In genomic region chr16:75377971-75378386, GRCh38 we compare ENCODE assay signal across 8 cellular contexts. TPM values are rescaled to one million over a fixed set of nuclear protein-coding genes. Genes with fewer than 3 reads are reported as not detected.
DNase-seq lines count a peak whose midpoint lies in the region; ATAC-seq and TF ChIP-seq lines count a peak whose summit lies in the region.

No MANE protein-coding gene starts in this region.

- H3K18ac ChIP-seq in IMR-90 (ENCODE audit: low read depth, low read length): peak overlapping the region; percentile 36; the same call in 1 of the 2 replicates
- H3K18ac ChIP-seq in mesendoderm (ENCODE audit: low read length): no peak overlapping the region

- H2BK15ac ChIP-seq in IMR-90 (ENCODE audit: low read depth, low read length): peak overlapping the region; percentile 16; the same call in 1 of the 3 replicates
- no peak overlapping the region for H2BK15ac ChIP-seq in mesendoderm (replicated peaks; ENCODE audit: low read depth)

- peak; percentile 27; the same call in 1 of the 2 replicates for TF ChIP-seq RAD21 in IMR-90 (IDR thresholded peaks at IDR 0.05; ENCODE audit: low read length)

- no peaks in the 10 kb centered on the region for H3K27me3 ChIP-seq in IMR-90 (ENCODE audit: control insufficient read depth, insufficient read depth, low read length)
- H3K27me3 ChIP-seq in mesendoderm (ENCODE audit: insufficient read depth, low read length, poor library complexity): no peaks in the 10 kb centered on the region
- H3K27me3 ChIP-seq in naive thymus-derived CD4-positive, alpha-beta T cell (ENCODE audit: control insufficient read depth in 2 of 2, insufficient read depth in 2 of 2, low read length in 2 of 2): no peaks in the 10 kb centered on the region

- 0 out of 2 replicates have a peak overlapping the region, but pooled peaks have one; percentile 4 for H4K91ac ChIP-seq in IMR-90 (ENCODE audit: insufficient read depth, low read depth, low read length)

- H2AFZ ChIP-seq in IMR-90 (replicated peaks; ENCODE audit: low read length, poor library complexity): peak overlapping the region; percentile 54

- TF ChIP-seq CTCF in AG09309 (IDR thresholded peaks at IDR 0.05; ENCODE audit: control insufficient read depth, insufficient read depth, low read depth, low read length, missing control alignments): no peak
- no peak for TF ChIP-seq CTCF in IMR-90 (conservative IDR thresholded peaks at IDR 0.05; ENCODE audit: low read depth, low read length)
- TF ChIP-seq CTCF in GM10248 (IDR thresholded peaks at IDR 0.05; ENCODE audit: control extremely low read depth, extremely low read depth, low read depth, missing control alignments): no peak

- H3K9me3 ChIP-seq in IMR-90 (ENCODE audit: control insufficient read depth, insufficient read depth, low read length): no peaks in the 10 kb centered on the region
- no peaks in the 10 kb centered on the region for H3K9me3 ChIP-seq in naive thymus-derived CD4-positive, alpha-beta T cell (ENCODE audit: control insufficient read depth in 2 of 3, low read length in 3 of 3)

- H3K9ac ChIP-seq in IMR-90 (ENCODE audit: low read depth, low read length) (no peak overlapping the region; the same call in 1 of the 2 replicates), mesendoderm (ENCODE audit: low read length) (no peak overlapping the region)

- H3K4me1 ChIP-seq in IMR-90 (ENCODE audit: control insufficient read depth, insufficient read depth, low read length) (peaks cover 25% of the 10 kb centered on the region), mesendoderm (ENCODE audit: control insufficient read depth, low read depth, low read length) (no peaks in the 10 kb centered on the region)
- H3K4me1 ChIP-seq in naive thymus-derived CD4-positive, alpha-beta T cell (ENCODE audit: control insufficient read depth in 2 of 2, insufficient read depth in 2 of 2, low read length in 2 of 2): peaks cover 15 to 27% of the 10 kb centered on the region in 2 donors

- peaks cover 37 to 51% (median 44%) of the 10 kb centered on the region in 7 donors for H3K4me1 Mint-ChIP-seq in naive thymus-derived CD4-positive, alpha-beta T cell

- H3K79me1 ChIP-seq in IMR-90 (ENCODE audit: low read depth in 1 of 2, low read length in 2 of 2) (peaks cover 22 to 47% of the 10 kb centered on the region in 2 experiments; a peak in 3 of 4 replicates), mesendoderm (ENCODE audit: low read length) (no peaks in the 10 kb centered on the region)

- H3K56ac ChIP-seq in IMR-90 (ENCODE audit: extremely low read depth, insufficient read depth, low read length) (no peak overlapping the region), mesendoderm (ENCODE audit: low read length) (no peak overlapping the region)

- H3K36me3 ChIP-seq in IMR-90 (ENCODE audit: control insufficient read depth, insufficient read depth, low read length) (peaks cover 1% of the 10 kb centered on the region; the same call in 1 of the 2 replicates), mesendoderm (ENCODE audit: control insufficient read depth, insufficient read depth, low read length) (no peaks in the 10 kb centered on the region)
- no peaks in the 10 kb centered on the region for H3K36me3 ChIP-seq in naive thymus-derived CD4-positive, alpha-beta T cell (ENCODE audit: control insufficient read depth in 2 of 3, insufficient read depth in 3 of 3, low read length in 3 of 3)

- peaks cover 0 to 39% (median 0%) of the 10 kb centered on the region in 5 donors for H3K27me3 Mint-ChIP-seq in naive thymus-derived CD4-positive, alpha-beta T cell

- H3K79me2 ChIP-seq in mesendoderm (ENCODE audit: control insufficient read depth, insufficient read depth, low read length): no peaks in the 10 kb centered on the region

- no peaks in the 10 kb centered on the region for H4K20me1 ChIP-seq in IMR-90 (ENCODE audit: insufficient read depth, low read length)

- WGBS in IMR-90 (ENCODE audit: extremely low coverage in 2 of 2, insufficient read length in 1 of 2), 2 experiments: no CpG with 5 or more reads among the region's 2 CpGs
- no CpG with 5 or more reads among the region's 2 CpGs for WGBS in mesendoderm (ENCODE audit: extremely low coverage, insufficient coverage, low lambda C conversion rate)

- peak; percentile 85 for ATAC-seq in IMR-90 (ENCODE audit: low read depth)
- ATAC-seq in naive thymus-derived CD4-positive, alpha-beta T cell: no peak

- H2BK5ac ChIP-seq in IMR-90 (ENCODE audit: low read depth, low read length, poor library complexity, severe bottlenecking): peak overlapping the region; percentile 98
- H2BK5ac ChIP-seq in mesendoderm (ENCODE audit: low read length): no peak overlapping the region

- no peak overlapping the region for H3K4me3 ChIP-seq in AG09309 (ENCODE audit: control insufficient read depth, low read depth, low read length)
- H3K4me3 ChIP-seq in IMR-90 (ENCODE audit: insufficient read depth, low read depth, low read length): no peak overlapping the region
- H3K4me3 ChIP-seq in mesendoderm (ENCODE audit: low read length): no peak overlapping the region
- no peak overlapping the region for H3K4me3 ChIP-seq in naive thymus-derived CD4-positive, alpha-beta T cell (ENCODE audit: low read length)

- H2AK5ac ChIP-seq in IMR-90 (ENCODE audit: low read depth, low read length) (peak overlapping the region; percentile 69; the same call in 1 of the 2 replicates), mesendoderm (ENCODE audit: low read length) (no peak overlapping the region)

- peak overlapping the region; percentile 73 for H3K14ac ChIP-seq in IMR-90 (replicated peaks; ENCODE audit: low read depth, low read length)

- H3K4ac ChIP-seq in IMR-90 (ENCODE audit: low read depth, low read length) (peak overlapping the region; percentile 71; the same call in 1 of the 2 replicates), mesendoderm (ENCODE audit: low read depth, low read length) (no peak overlapping the region)

- POLR2A ChIA-PET in IMR-90 (lab: Charles Lee; ENCODE audit: unreplicated experiment) (no interaction called here), GM10248 (lab: Yijun Ruan, JAX) (no interaction called here)
- POLR2A ChIA-PET in naive thymus-derived CD4-positive, alpha-beta T cell (lab: Charles Lee): no interaction called here

- no peak for TF ChIP-seq POLR2A in IMR-90 (IDR thresholded peaks at IDR 0.05; ENCODE audit: low read depth, low read length)

- H3K9me1 ChIP-seq in IMR-90 (ENCODE audit: insufficient read depth, low read length): peaks cover 19% of the 10 kb centered on the region

- peaks cover 8 to 54% (median 44%) of the 10 kb centered on the region in 5 donors for H3K36me3 Mint-ChIP-seq in naive thymus-derived CD4-positive, alpha-beta T cell

- H4K5ac ChIP-seq in IMR-90 (ENCODE audit: low read depth, low read length): no peak overlapping the region; the same call in 1 of the 2 replicates
- H4K5ac ChIP-seq in mesendoderm (ENCODE audit: low read length): no peak overlapping the region

- intact Hi-C loops in IMR-90 (cut with micrococcal nuclease): loop anchor here (5.0 kb wide), 1 partner anchor 36 kb away; no protein-coding TSS in a partner anchor
- intact Hi-C loops in naive thymus-derived CD4-positive, alpha-beta T cell (cut with micrococcal nuclease): no loop called here

- dilution Hi-C loops in IMR-90 (cut with HindIII; ENCODE audit: low sequenced_read_pairs, unreplicated experiment): no loop called here

- DNase-seq in AG09309 (ENCODE audit: low read depth) (peak; percentile 98), IMR-90 (peak; percentile 97), dermis blood vessel endothelial cell (peak; percentile 98), mesendoderm (peak; percentile 83), NCI-H1048 (lab: John Stamatoyannopoulos, UW) (no peak), GM10248 (ENCODE audit: extremely low spot score) (no peak)
- DNase-seq in naive thymus-derived CD4-positive, alpha-beta T cell: no peak
- no peak for DNase-seq in effector CD8-positive, alpha-beta T cell (lab: John Stamatoyannopoulos, UW)

- H3K4me3 Mint-ChIP-seq in naive thymus-derived CD4-positive, alpha-beta T cell: no peak overlapping the region

- H3K27ac Mint-ChIP-seq in naive thymus-derived CD4-positive, alpha-beta T cell: no peak overlapping the region

- in situ Hi-C loops in IMR-90 (cut with MboI; ENCODE audit: low sequenced_read_pairs): no loop called here

- H2BK20ac ChIP-seq in IMR-90 (ENCODE audit: low read depth, low read length): peak overlapping the region; percentile 49; the same call in 1 of the 2 replicates

- H4K8ac ChIP-seq in IMR-90 (ENCODE audit: low read depth in 2 of 2, low read length in 2 of 2) (peak overlapping the region in 1 of 2 experiments; percentile 34; a peak in 2 of 4 replicates), mesendoderm (ENCODE audit: low read depth, low read length) (no peak overlapping the region)

- H3K23ac ChIP-seq in IMR-90 (ENCODE audit: low read depth, low read length) (peak overlapping the region; percentile 13; the same call in 1 of the 2 replicates), mesendoderm (ENCODE audit: low read length) (no peak overlapping the region)

- no TSS peak for BruUV-seq in IMR-90 (replicated peaks; lab: Mats Ljungman, UMichigan)

- no peaks in the 10 kb centered on the region for H3K9me3 Mint-ChIP-seq in naive thymus-derived CD4-positive, alpha-beta T cell

- CTCF ChIA-PET in IMR-90 (lab: Yijun Ruan, JAX) (interaction anchor here (0.6 to 1.5 kb wide), 3 partner anchors 78 to 179 kb away, joined by 4 to 5 read pairs (median 4); no protein-coding TSS in a partner anchor), GM10248 (lab: Yijun Ruan, JAX) (interaction anchor here (0.7 to 7.0 kb wide), 6 partner anchors 11 to 179 kb away, joined by 3 to 44 read pairs (median 3); no protein-coding TSS in a partner anchor)
- CTCF ChIA-PET in naive thymus-derived CD4-positive, alpha-beta T cell (lab: Charles Lee): interaction anchor here (1.2 to 6.6 kb wide), 2 partner anchors 144 to 158 kb away, joined by 3 to 46 read pairs; no protein-coding TSS in a partner anchor

- peak overlapping the region; percentile 1 for H2AK9ac ChIP-seq in IMR-90 (replicated peaks; ENCODE audit: low read depth, low read length, poor library complexity)

- peak overlapping the region; percentile 92; the same call in 1 of the 2 replicates for H2BK120ac ChIP-seq in IMR-90 (ENCODE audit: low read depth, low read length)
- H2BK120ac ChIP-seq in mesendoderm (ENCODE audit: low read depth, low read length): no peak overlapping the region

- peak overlapping the region; percentile 28; the same call in 1 of the 2 replicates for H3K27ac ChIP-seq in IMR-90 (ENCODE audit: insufficient read depth, low read length)
- no peak overlapping the region for H3K27ac ChIP-seq in mesendoderm (ENCODE audit: low read depth, low read length)
- H3K27ac ChIP-seq in naive thymus-derived CD4-positive, alpha-beta T cell (ENCODE audit: low read depth, low read length): no peak overlapping the region

- H3K4me2 ChIP-seq in IMR-90 (ENCODE audit: low read depth, low read length): peak overlapping the region; percentile 19
- no peak overlapping the region for H3K4me2 ChIP-seq in mesendoderm (ENCODE audit: low read length)

RNA-seq across cellular contexts. Expression of gene CFDP1, which starts 55.3 kb away (rescaled TPM):
- total RNA-seq in IMR-90 (2012; rRNA removed) (15.6 and 32.5 TPM in 2 replicates), dermis blood vessel endothelial cell (71.6 and 82.4 TPM in 2 replicates)
- 36.2 and 38.7 TPM in 2 replicates for polyA plus RNA-seq in IMR-90 (2012; rRNA removed)
- polyA plus RNA-seq in IMR-90 (2012; cell fraction: cytosol; rRNA removed): 5.4 and 8.9 TPM in 2 replicates
- 1.8 and 16.7 TPM in 2 replicates for polyA plus RNA-seq in IMR-90 (2012; cell fraction: nucleus; rRNA removed; ENCODE audit: low replicate concordance)
- polyA plus RNA-seq in mesendoderm (2013, experiment 1 of 2): 101 TPM
- 104 TPM for polyA plus RNA-seq in mesendoderm (2013, experiment 2 of 2)
- total RNA-seq in naive thymus-derived CD4-positive, alpha-beta T cell: 10 to 100 TPM; 34.9 to 41.4 (median 39.4) TPM
- 10 to 100 TPM; 36.6 to 42.1 TPM for polyA plus RNA-seq in naive thymus-derived CD4-positive, alpha-beta T cell

Comparison
In these comparisons a context has a peak if more than half of its experiments do, and no peak if none do; other contexts are left out.
1. DNase-seq: peak in AG09309 (single experiment), IMR-90 (single experiment), dermis blood vessel endothelial cell (single experiment) and mesendoderm (single experiment); none in naive thymus-derived CD4-positive, alpha-beta T cell (0 of 9), effector CD8-positive, alpha-beta T cell (single experiment), NCI-H1048 (single experiment) and GM10248 (single experiment).